ENCODE assay signal across 18 cellular contexts in the genomic region with DNA sequence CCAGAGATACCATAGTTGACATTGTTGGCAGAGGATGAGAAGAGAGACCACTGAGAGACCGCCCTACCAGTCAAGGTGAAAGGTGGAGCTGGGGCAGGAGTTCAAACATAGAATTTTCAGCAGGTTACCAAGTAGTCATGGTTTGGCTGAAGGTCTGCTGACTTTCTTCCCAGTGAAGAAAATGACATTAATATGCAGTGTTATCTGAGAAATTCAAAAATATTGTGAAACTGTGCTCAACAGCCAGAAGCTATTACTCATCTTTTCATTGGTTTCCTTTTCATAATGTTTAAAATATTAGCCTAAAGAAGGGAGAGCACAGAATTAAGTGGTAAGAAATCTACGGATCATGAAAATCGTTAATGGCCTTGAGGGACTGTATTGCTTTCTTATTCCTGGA.
DNase-seq lines count a peak whose midpoint lies in the region; ATAC-seq and TF ChIP-seq lines count a peak whose summit lies in the region.
"Had no signal": no experiment of that assay in that cellular context is flagged by ENCODE, and none has a peak within 500 bp of the region (broad histone marks: within the 10 kb centered on the region; RNA-seq: fewer than 3 reads in every experiment).

No MANE protein-coding gene starts in this region.

- H4K91ac ChIP-seq in mesenchymal stem cell (ENCODE audit: low read length): no peak overlapping the region

- H3K9me3 ChIP-seq in GM23248 (ENCODE audit: low read depth) (no peaks in the 10 kb centered on the region), mesenchymal stem cell (ENCODE audit: control insufficient read depth, low read length) (no peaks in the 10 kb centered on the region), thoracic aorta (no peaks in the 10 kb centered on the region)
- H3K9me3 ChIP-seq in CD8-positive, alpha-beta T cell (ENCODE audit: low read length): no peaks in the 10 kb centered on the region

- H3K79me1 ChIP-seq in mesenchymal stem cell (replicated peaks; ENCODE audit: low read length, poor library complexity, severe bottlenecking): no peaks in the 10 kb centered on the region

- peak overlapping the region; percentile 39; the same call in 1 of the 2 replicates for H2AFZ ChIP-seq in GM23248
- H2AFZ ChIP-seq in mesenchymal stem cell (ENCODE audit: low read depth, low read length): no peak overlapping the region

- ATAC-seq in thoracic aorta (ENCODE audit: insufficient number of reproducible peaks, low FRiP score, low read depth) (no peak), left lobe of liver (no peak), GM18511 (IDR thresholded peaks at IDR 0.05; ENCODE audit: unreplicated experiment) (no peak)
- no peak for ATAC-seq in CD8-positive, alpha-beta T cell

- H3K18ac ChIP-seq in mesenchymal stem cell (ENCODE audit: low read depth in 1 of 2, low read length in 2 of 2): no peak overlapping the region

- H3K27ac ChIP-seq in GM23248: peak overlapping the region; percentile 41; the same call in 1 of the 2 replicates
- no peak overlapping the region for H3K27ac ChIP-seq in mesenchymal stem cell (ENCODE audit: low read length, poor library complexity, severe bottlenecking)
- H3K27ac ChIP-seq in thoracic aorta: peak overlapping the region; percentile 71 to 81
- H3K27ac ChIP-seq in CD8-positive, alpha-beta T cell (ENCODE audit: low read depth, low read length): no peak overlapping the region
- H3K27ac ChIP-seq: BLaER1 treated with 17β-estradiol and CSF1 and Interleukin-3, amounts not matched to agents 10 nM and 100 nM had no signal

- WGBS in GM23248 (ENCODE audit: low coverage in 1 of 2, low lambda C conversion rate in 2 of 2, missing lambda C conversion rate in 2 of 2), 2 experiments: 22 to 26% methylated on average over 3 of the region's 3 CpGs
- WGBS in mesenchymal stem cell: 74% methylated on average over 3 of the region's 3 CpGs

- peak overlapping the region; percentile 45 for H3K4me3 ChIP-seq in GM23248
- no peak overlapping the region for H3K4me3 ChIP-seq in choroid plexus epithelial cell (ENCODE audit: low read depth, low read length)
- peak overlapping the region in 1 of 2 experiments; percentile 36 for H3K4me3 ChIP-seq in mesenchymal stem cell (ENCODE audit: insufficient read depth in 1 of 2, low read depth in 1 of 2, low read length in 2 of 2)
- H3K4me3 ChIP-seq in thoracic aorta: no peak overlapping the region
- H3K4me3 ChIP-seq in CD8-positive, alpha-beta T cell (ENCODE audit: low read depth, low read length): no peak overlapping the region
- H3K4me3 ChIP-seq: BLaER1 treated with 17β-estradiol and CSF1 and Interleukin-3, amounts not matched to agents 10 nM and 100 nM had no signal

- DNase-seq in GM23248 (peak; percentile 54), choroid plexus epithelial cell (ENCODE audit: low read depth) (peak; percentile 6), mesenchymal stem cell (no peak), thoracic aorta (ENCODE audit: low spot score) (no peak), left lobe of liver (ENCODE audit: low spot score) (no peak)
- DNase-seq in CD8-positive, alpha-beta T cell: no peak
- DNase-seq: CD4-positive, alpha-beta memory T cell; DND-41; GOT3; HCEC 1CT; KBM-7; NCI-H1092 treated with DMSO at 0.1 percent for 48 hours; NCI-H146; NCI-H2029; NCI-H2227 treated with DMSO at 0.1 percent for 48 hours; NCI-H510A treated with DMSO at 0.1 percent for 48 hours had no signal

- H2BK120ac ChIP-seq in mesenchymal stem cell (ENCODE audit: low read depth, low read length): no peak overlapping the region

- H3K9me2 ChIP-seq in GM23248 (ENCODE audit: insufficient read depth): no peaks in the 10 kb centered on the region

- no peak overlapping the region for H4K8ac ChIP-seq in mesenchymal stem cell (ENCODE audit: low read length)

- H3K9ac ChIP-seq in GM23248 (no peak overlapping the region; the same call in 1 of the 2 replicates), mesenchymal stem cell (ENCODE audit: low read length) (peak overlapping the region; percentile 68)
- H3K9ac ChIP-seq: BLaER1 treated with 17β-estradiol and CSF1 and Interleukin-3, amounts not matched to agents 10 nM and 100 nM had no signal

- H2BK15ac ChIP-seq in mesenchymal stem cell (ENCODE audit: low read depth, poor library complexity, severe bottlenecking): no peak overlapping the region

- intact Hi-C loops in CD8-positive, alpha-beta T cell (cut with DNase I, micrococcal nuclease): no loop called here

- no peak overlapping the region for H3K4me3 Mint-ChIP-seq in CD8-positive, alpha-beta T cell
- H3K4me3 Mint-ChIP-seq: CD4-positive, alpha-beta memory T cell had no signal

- peaks cover 21% of the 10 kb centered on the region; the same call in 1 of the 2 replicates for H3F3A ChIP-seq in GM23248 (ENCODE audit: insufficient read depth)

- no peaks in the 10 kb centered on the region for H3K36me3 Mint-ChIP-seq in CD8-positive, alpha-beta T cell
- H3K36me3 Mint-ChIP-seq: CD4-positive, alpha-beta memory T cell had no signal

- H2BK5ac ChIP-seq in mesenchymal stem cell (ENCODE audit: low read depth, low read length, poor library complexity, severe bottlenecking): no peak overlapping the region

- H2AK5ac ChIP-seq in mesenchymal stem cell (ENCODE audit: low read length, severe bottlenecking): no peak overlapping the region

- POLR2A ChIA-PET in CD8-positive, alpha-beta T cell (lab: Charles Lee): no interaction called here

- H3K4me1 Mint-ChIP-seq in CD8-positive, alpha-beta T cell (ENCODE audit: low read depth): no peaks in the 10 kb centered on the region
- H3K4me1 Mint-ChIP-seq: CD4-positive, alpha-beta memory T cell had no signal

- no peak for TF ChIP-seq CTCF in choroid plexus epithelial cell (conservative IDR thresholded peaks at IDR 0.05; ENCODE audit: low read depth, low read length)
- no peak for TF ChIP-seq CTCF in thoracic aorta (IDR thresholded peaks at IDR 0.05)
- TF ChIP-seq CTCF in CD8-positive, alpha-beta T cell (IDR thresholded peaks at IDR 0.05): no peak

- no peaks in the 10 kb centered on the region for H4K20me1 ChIP-seq in GM23248 (ENCODE audit: insufficient read depth)
- H4K20me1 ChIP-seq: BLaER1 treated with 17β-estradiol and CSF1 and Interleukin-3, amounts not matched to agents 10 nM and 100 nM had no signal

- no peak overlapping the region for H3K27ac Mint-ChIP-seq in CD8-positive, alpha-beta T cell
- H3K27ac Mint-ChIP-seq: CD4-positive, alpha-beta memory T cell had no signal

- peak overlapping the region; percentile 56 for H3K4me2 ChIP-seq in GM23248 (ENCODE audit: unreplicated experiment)
- no peak overlapping the region for H3K4me2 ChIP-seq in mesenchymal stem cell (ENCODE audit: low read length, poor library complexity, severe bottlenecking)
- H3K4me2 ChIP-seq: BLaER1 treated with 17β-estradiol and CSF1 and Interleukin-3, amounts not matched to agents 10 nM and 100 nM had no signal

- no peak overlapping the region for H2BK12ac ChIP-seq in mesenchymal stem cell (ENCODE audit: low read length in 2 of 2)

- H3K4ac ChIP-seq in mesenchymal stem cell (ENCODE audit: low read depth in 1 of 2, low read length in 2 of 2): no peak overlapping the region

- no peak overlapping the region for H3K23ac ChIP-seq in mesenchymal stem cell (ENCODE audit: low read length in 2 of 2)

- in situ Hi-C loops in GM23248 (cut with MboI): no loop called here

- H3K79me2 ChIP-seq in GM23248 (ENCODE audit: insufficient read depth): no peaks in the 10 kb centered on the region

- H3K27me3 ChIP-seq in GM23248 (replicated peaks; ENCODE audit: insufficient read depth) (peaks cover 14% of the 10 kb centered on the region), mesenchymal stem cell (ENCODE audit: control insufficient read depth in 1 of 2, insufficient read depth in 1 of 2, low read length in 2 of 2) (no peaks in the 10 kb centered on the region), thoracic aorta (replicated peaks; ENCODE audit: insufficient read depth) (no peaks in the 10 kb centered on the region)
- no peaks in the 10 kb centered on the region for H3K27me3 ChIP-seq in CD8-positive, alpha-beta T cell (ENCODE audit: insufficient read depth, low read length)
- H3K27me3 ChIP-seq: BLaER1 treated with 17β-estradiol and CSF1 and Interleukin-3, amounts not matched to agents 10 nM and 100 nM had no signal

- CTCF ChIA-PET in CD8-positive, alpha-beta T cell (lab: Charles Lee): interaction anchor here (1.6 kb wide), 1 partner anchor 13 kb away, joined by 4 read pairs; no protein-coding TSS in a partner anchor

- H3K27me3 Mint-ChIP-seq in CD8-positive, alpha-beta T cell (ENCODE audit: low read depth): peaks cover 8% of the 10 kb centered on the region

- H3K14ac ChIP-seq in mesenchymal stem cell (ENCODE audit: low read length in 2 of 2): no peak overlapping the region

- H3K36me3 ChIP-seq in GM23248 (ENCODE audit: low read depth) (no peaks in the 10 kb centered on the region), mesenchymal stem cell (ENCODE audit: control insufficient read depth in 1 of 2, insufficient read depth in 2 of 2, low read depth in 1 of 2, low read length in 2 of 2) (no peaks in the 10 kb centered on the region), thoracic aorta (no peaks in the 10 kb centered on the region)
- H3K36me3 ChIP-seq in CD8-positive, alpha-beta T cell (ENCODE audit: insufficient read depth, low read length): no peaks in the 10 kb centered on the region
- H3K36me3 ChIP-seq: BLaER1 treated with 17β-estradiol and CSF1 and Interleukin-3, amounts not matched to agents 10 nM and 100 nM had no signal

- H3K4me1 ChIP-seq in GM23248 (ENCODE audit: insufficient read depth) (peaks cover 24% of the 10 kb centered on the region), mesenchymal stem cell (ENCODE audit: control insufficient read depth, insufficient read depth, low read depth, low read length) (no peaks in the 10 kb centered on the region), thoracic aorta (ENCODE audit: control insufficient read depth in 1 of 2, low read depth in 2 of 2) (peaks cover 15 to 42% of the 10 kb centered on the region in 2 donors)
- H3K4me1 ChIP-seq in CD8-positive, alpha-beta T cell (ENCODE audit: insufficient read depth, low read length): no peaks in the 10 kb centered on the region

- H3K9me3 Mint-ChIP-seq in CD8-positive, alpha-beta T cell: no peaks in the 10 kb centered on the region

Comparison
In these comparisons a context has a peak if more than half of its experiments do, and no peak if none do; other contexts are left out.
1. DNase-seq: peak in GM23248 (single experiment) and choroid plexus epithelial cell (single experiment); none in mesenchymal stem cell (single experiment), thoracic aorta (single experiment), left lobe of liver (single experiment) and CD8-positive, alpha-beta T cell (0 of 7).
2. H3K27ac ChIP-seq: peak in GM23248 (single experiment) and thoracic aorta (2 of 2); none in mesenchymal stem cell (single experiment) and CD8-positive, alpha-beta T cell (single experiment).